8 cellular contexts compared by ENCODE assay signal in genomic region chr13:52450793-52451116, GRCh38. TPM values are rescaled to one million over a fixed set of nuclear protein-coding genes. Genes with fewer than 3 reads are reported as not detected.
A peak's percentile ranks its signal among the peaks of the same experiment; 100 is the strongest.
DNase-seq lines count a peak whose midpoint lies in the region; ATAC-seq and TF ChIP-seq lines count a peak whose summit lies in the region.

No MANE protein-coding gene starts in this region.

- in situ Hi-C loops in astrocyte of the spinal cord (cut with HindIII; ENCODE audit: low sequenced_read_pairs) = no loop called here
- in situ Hi-C loops in G401 (cut with HindIII; ENCODE audit: low sequenced_read_pairs) = no loop called here

- TF ChIP-seq CTCF in astrocyte of the spinal cord (IDR thresholded peaks at IDR 0.05; ENCODE audit: low read depth, low read length) = no peak
- TF ChIP-seq CTCF in tibial nerve (IDR thresholded peaks at IDR 0.05) = peak in 1 of 5 experiments; percentile 16

- no peaks in the 10 kb centered on the region for H3K9me3 ChIP-seq in tibial nerve

- no peak for TF ChIP-seq POLR2A in tibial nerve (IDR thresholded peaks at IDR 0.05)

- DNase-seq in activated T-cell treated with anti-CD3 and anti-CD28 coated beads, Interleukin-2, amount 50 U/mL, for 72 hours = no peak
- DNase-seq in activated T-cell treated with anti-CD3 and anti-CD28 coated beads, Interleukin-2, amount 50 U/mL, for 48 hours = no peak
- DNase-seq in astrocyte of the spinal cord (ENCODE audit: low read depth, low spot score) (no peak), memory B cell (ENCODE audit: low spot score in 2 of 2) (no peak), tibial nerve (ENCODE audit: low spot score in 2 of 2) (no peak), DMS53 treated with DMSO at 0.1 percent for 48 hours (lab: John Stamatoyannopoulos, UW; ENCODE audit: unreplicated experiment) (no peak), G401 (ENCODE audit: low spot score) (no peak)
- DNase-seq in stimulated activated CD4-positive, alpha-beta T cell treated with anti-CD3 and anti-CD28 coated beads, Interleukin-4, amount 100 ng/mL, for 1 hour = no peak

- no peak for ATAC-seq in activated T-cell treated with anti-CD3 and anti-CD28 coated beads, Interleukin-2, amount 50 U/mL, for 72 hours (replicated peaks in 1 of 2)
- ATAC-seq in memory B cell (ENCODE audit: low read depth) = no peak

- H3K4me3 ChIP-seq in astrocyte of the spinal cord (ENCODE audit: low read depth, low read length) (peak overlapping the region; percentile 22), tibial nerve (peak overlapping the region in 2 of 4 donors; percentile 79 to 82)

- peak overlapping the region; percentile 81 to 95 for H3K4me3 Mint-ChIP-seq in activated T-cell treated with anti-CD3 and anti-CD28 coated beads, Interleukin-2, amount 50 U/mL, for 72 hours
- peak overlapping the region; percentile 79 for H3K4me3 Mint-ChIP-seq in memory B cell

- H3K4me1 Mint-ChIP-seq in activated T-cell treated with anti-CD3 and anti-CD28 coated beads, Interleukin-2, amount 50 U/mL, for 72 hours (ENCODE audit: low read depth) = peaks cover 46% of the 10 kb centered on the region
- peaks cover 29% of the 10 kb centered on the region for H3K4me1 Mint-ChIP-seq in memory B cell

- H3K27me3 ChIP-seq in tibial nerve = no peaks in the 10 kb centered on the region

- no peak for TF ChIP-seq EP300 in tibial nerve (IDR thresholded peaks at IDR 0.05)

- no peaks in the 10 kb centered on the region for H3K27me3 Mint-ChIP-seq in activated T-cell treated with anti-CD3 and anti-CD28 coated beads, Interleukin-2, amount 50 U/mL, for 72 hours (ENCODE audit: low read depth)
- H3K27me3 Mint-ChIP-seq in memory B cell = no peaks in the 10 kb centered on the region

- WGBS in tibial nerve, 2 donors = 7 to 10% methylated on average over 8 of the region's 8 CpGs

- H3K27ac Mint-ChIP-seq in activated T-cell treated with anti-CD3 and anti-CD28 coated beads, Interleukin-2, amount 50 U/mL, for 72 hours = peak overlapping the region; percentile 65
- peak overlapping the region; percentile 93 for H3K27ac Mint-ChIP-seq in memory B cell

- H3K4me1 ChIP-seq in tibial nerve = peaks cover 0 to 39% (median 16%) of the 10 kb centered on the region in 4 donors

- H3K36me3 ChIP-seq in tibial nerve = no peaks in the 10 kb centered on the region

- H3K27ac ChIP-seq in tibial nerve = peak overlapping the region in 3 of 4 donors; percentile 57 to 97 (median 96)

- no peaks in the 10 kb centered on the region for H3K9me3 Mint-ChIP-seq in activated T-cell treated with anti-CD3 and anti-CD28 coated beads, Interleukin-2, amount 50 U/mL, for 72 hours
- no peaks in the 10 kb centered on the region for H3K9me3 Mint-ChIP-seq in memory B cell

- peaks cover 2 to 3% of the 10 kb centered on the region in 2 donors for H3K36me3 Mint-ChIP-seq in activated T-cell treated with anti-CD3 and anti-CD28 coated beads, Interleukin-2, amount 50 U/mL, for 72 hours (ENCODE audit: insufficient read depth in 2 of 2)
- H3K36me3 Mint-ChIP-seq in memory B cell = peaks cover 1% of the 10 kb centered on the region

RNA-seq across cellular contexts. Expression of gene VPS36, which starts 0.3 kb away (rescaled TPM):
- total RNA-seq in activated T-cell treated with anti-CD3 and anti-CD28 coated beads, Interleukin-2, amount 50 U/mL, for 72 hours = 10 to 100 TPM; 38.8 to 40.2 TPM
- total RNA-seq in tibial nerve = 10 to 100 TPM; 42.6 to 57.6 (median 48.8) TPM
- total RNA-seq in G401 (2014; rRNA removed; shearing (Covaris generic)) = 12.6 and 21.2 TPM in 2 replicates

RNA-seq across cellular contexts. Expression of gene CKAP2, which starts 4.5 kb away (rescaled TPM):
- total RNA-seq in activated T-cell treated with anti-CD3 and anti-CD28 coated beads, Interleukin-2, amount 50 U/mL, for 72 hours = 10 to 100 TPM; 61.1 to 71.7 TPM
- 10 to 100 TPM in 1 of 4 donors, 1 to 10 TPM in 3; 6.6 to 12.3 (median 7.4) TPM for total RNA-seq in tibial nerve
- total RNA-seq in G401 (2014; rRNA removed; shearing (Covaris generic)) = 42.8 and 75.3 TPM in 2 replicates

RNA-seq across cellular contexts. Expression of gene THSD1, which starts 44.8 kb away (rescaled TPM):
- under 1 TPM; 0.35 to 0.48 TPM for total RNA-seq in activated T-cell treated with anti-CD3 and anti-CD28 coated beads, Interleukin-2, amount 50 U/mL, for 72 hours
- total RNA-seq in tibial nerve = 10 to 100 TPM in 1 of 4 donors, 1 to 10 TPM in 3; 6.1 to 10.5 (median 7.8) TPM
- 0.55 and 1.3 TPM in 2 replicates for total RNA-seq in G401 (2014; rRNA removed; shearing (Covaris generic))
